10 cellular contexts compared by ENCODE assay signal in genomic region chr21:44087426-44088400, GRCh38. TPM values are rescaled to one million over a fixed set of nuclear protein-coding genes. Genes with fewer than 3 reads are reported as not detected.
DNase-seq lines count a peak whose midpoint lies in the region; ATAC-seq and TF ChIP-seq lines count a peak whose summit lies in the region.
"Had no signal": no experiment of that assay in that cellular context is flagged by ENCODE, and none has a peak within 500 bp of the region (broad histone marks: within the 10 kb centered on the region; RNA-seq: fewer than 3 reads in every experiment).

No MANE protein-coding gene starts in this region.

- H3K27me3 Mint-ChIP-seq in naive thymus-derived CD8-positive, alpha-beta T cell = no peaks in the 10 kb centered on the region

- peaks cover 44 to 87% (median 82%) of the 10 kb centered on the region in 4 donors for H3K4me1 Mint-ChIP-seq in naive thymus-derived CD8-positive, alpha-beta T cell

- ATAC-seq in naive thymus-derived CD8-positive, alpha-beta T cell = no peak

- peak overlapping the region; percentile 68 for H3K27ac ChIP-seq in HL-60 (replicated peaks)
- peak overlapping the region; percentile 100 for H3K27ac ChIP-seq in cingulate gyrus (ENCODE audit: low read depth, low read length)

- peak overlapping the region; percentile 90 to 99 (median 97) for H3K27ac Mint-ChIP-seq in naive thymus-derived CD8-positive, alpha-beta T cell

- H3K4me3 ChIP-seq in HL-60 (replicated peaks; ENCODE audit: insufficient read depth, low read length) = peak overlapping the region; percentile 20
- no peak overlapping the region for H3K4me3 ChIP-seq in foreskin fibroblast (ENCODE audit: low read depth in 1 of 2, low read length in 2 of 2)

- POLR2A ChIA-PET in naive thymus-derived CD8-positive, alpha-beta T cell (lab: Charles Lee) = interaction anchor here (0.8 to 1.4 kb wide), 4 partner anchors 13 to 146 kb away, joined by 3 to 4 read pairs (median 4); partner anchors contain the start of gene TRAPPC10

- no peaks in the 10 kb centered on the region for H3K27me3 ChIP-seq in HL-60 (ENCODE audit: insufficient read depth, poor library complexity, severe bottlenecking)

- no peaks in the 10 kb centered on the region for H3K9me3 Mint-ChIP-seq in naive thymus-derived CD8-positive, alpha-beta T cell

- H3K36me3 Mint-ChIP-seq in naive thymus-derived CD8-positive, alpha-beta T cell = peaks cover 5 to 58% (median 18%) of the 10 kb centered on the region in 3 donors

- DNase-seq in Ammon's horn (ENCODE audit: low spot score) (peak; percentile 62), HL-60 (ENCODE audit: low read depth in 1 of 2, low spot score in 1 of 2) (peak; percentile 82 to 93), foreskin fibroblast (no peak), NCI-H345 treated with DMSO at 0.1 percent for 48 hours (lab: John Stamatoyannopoulos, UW; ENCODE audit: unreplicated experiment) (no peak), DMS79 (lab: John Stamatoyannopoulos, UW) (no peak), GOT3 (lab: John Stamatoyannopoulos, UW) (no peak)
- DNase-seq in naive thymus-derived CD8-positive, alpha-beta T cell = peak in 1 of 10 donors; percentile 25
- DNase-seq: NCI-H187, nucleus accumbens had no signal

- H3K4me3 Mint-ChIP-seq in naive thymus-derived CD8-positive, alpha-beta T cell = peak overlapping the region; percentile 62 to 84 (median 79)

- TF ChIP-seq CTCF in HL-60 (IDR thresholded peaks at IDR 0.05; ENCODE audit: insufficient read depth, low read length) = no peak
- no peak for TF ChIP-seq CTCF in foreskin fibroblast (IDR thresholded peaks at IDR 0.05; ENCODE audit: low read depth, low read length)

RNA-seq across cellular contexts. Expression of gene PWP2, which starts 19.5 kb away (rescaled TPM):
- total RNA-seq in naive thymus-derived CD8-positive, alpha-beta T cell = 10 to 100 TPM in 1 of 2 experiments, 1 to 10 TPM in 1; 9.0 to 12.4 TPM
- polyA plus RNA-seq in naive thymus-derived CD8-positive, alpha-beta T cell = 10 to 100 TPM in 1 of 3 donors, 1 to 10 TPM in 2; 6.2 to 12.6 (median 6.3) TPM

RNA-seq across cellular contexts. Expression of gene GATD3, which starts 45.8 kb away (rescaled TPM):
- 10 to 100 TPM; 15.2 to 18.9 TPM for total RNA-seq in naive thymus-derived CD8-positive, alpha-beta T cell
- 10 to 100 TPM; 44.3 to 51.8 (median 51.5) TPM for polyA plus RNA-seq in naive thymus-derived CD8-positive, alpha-beta T cell

Comparison
In these comparisons a context has a peak if more than half of its experiments do, and no peak if none do; other contexts are left out.
1. DNase-seq: peak in Ammon's horn (single experiment) and HL-60 (2 of 2); none in foreskin fibroblast (0 of 2), NCI-H345 treated with DMSO at 0.1 percent for 48 hours (single experiment), DMS79 (single experiment) and GOT3 (single experiment).